ENCODE assay signal across 25 cellular contexts in genomic region chr12:27826076-27826475, GRCh38. TPM values are rescaled to one million over a fixed set of nuclear protein-coding genes. Genes with fewer than 3 reads are reported as not detected.
DNase-seq lines count a peak whose midpoint lies in the region; FAIRE-seq and TF ChIP-seq lines count a peak whose summit lies in the region.
"Had no signal": no experiment of that assay in that cellular context is flagged by ENCODE, and none has a peak within 500 bp of the region (broad histone marks: within the 10 kb centered on the region; RNA-seq: fewer than 3 reads in every experiment).

No MANE protein-coding gene starts in this region.

- DNase-seq in HCEC 1CT (peak; percentile 44), choroid plexus epithelial cell (ENCODE audit: low read depth) (peak; percentile 39), kidney tubule cell (ENCODE audit: low spot score) (peak; percentile 42), NCI-H2107 (lab: John Stamatoyannopoulos, UW) (no peak), T1000 (lab: John Stamatoyannopoulos, UW) (no peak), GM12892 (ENCODE audit: insufficient read length) (no peak)
- no peak for DNase-seq in activated naive CD4-positive, alpha-beta T cell treated with Interleukin-2 at 50 U/mL for 16 hours
- DNase-seq: CD4-positive, CD25-positive, alpha-beta regulatory T cell; DMS153; DND-41; H7; Karpas-422; NCI-H1105; NCI-H146; NCI-H1930; NCI-H226; NCI-H510A; NCI-H69; SHP77 had no signal

- no peak for TF ChIP-seq POLR2A in GM12892 (IDR thresholded peaks at IDR 0.05; ENCODE audit: low read depth, low read length)

- no peaks in the 10 kb centered on the region for H3K9me2 ChIP-seq in OCI-LY1 (ENCODE audit: low read depth, low read length)

- no peak for TF ChIP-seq CTCF in OCI-LY1 (IDR thresholded peaks at IDR 0.05; ENCODE audit: low read length)
- TF ChIP-seq CTCF in choroid plexus epithelial cell (conservative IDR thresholded peaks at IDR 0.05; ENCODE audit: low read depth, low read length) = no peak

- no peak for FAIRE-seq in GM12892 (lab: Jason Lieb, UNC)
- FAIRE-seq: A204.1, GM18507 had no signal

- peak overlapping the region; percentile 98 for H3K27ac ChIP-seq in OCI-LY1 (ENCODE audit: low read depth, low read length, poor library complexity, severe bottlenecking)
- H3K27ac ChIP-seq: BLaER1, RWPE1 had no signal

- H3F3A ChIP-seq in OCI-LY1 (ENCODE audit: insufficient read depth, low read length) = no peaks in the 10 kb centered on the region

- no peaks in the 10 kb centered on the region for H3K36me3 ChIP-seq in OCI-LY1 (ENCODE audit: insufficient read depth, low read length)
- H3K36me3 ChIP-seq: BLaER1 had no signal

- no peak overlapping the region for H3K4me2 ChIP-seq in OCI-LY1 (ENCODE audit: low read length)
- H3K4me2 ChIP-seq: BLaER1 had no signal

- H3K9ac ChIP-seq in OCI-LY1 (ENCODE audit: low read length) = no peak overlapping the region
- H3K9ac ChIP-seq: BLaER1 had no signal

- H4K20me1 ChIP-seq in OCI-LY1 (ENCODE audit: insufficient read depth, low read length) = no peaks in the 10 kb centered on the region
- H4K20me1 ChIP-seq: BLaER1 had no signal

- no peaks in the 10 kb centered on the region for H3K27me3 ChIP-seq in OCI-LY1 (ENCODE audit: insufficient read depth, low read length)
- H3K27me3 ChIP-seq: BLaER1 had no signal

- H2AFZ ChIP-seq in OCI-LY1 (ENCODE audit: low read length) = no peak overlapping the region

- H3K79me2 ChIP-seq in OCI-LY1 (ENCODE audit: insufficient read depth, low read length) = no peaks in the 10 kb centered on the region

- H3K4me3 ChIP-seq in OCI-LY1 (ENCODE audit: low read depth, low read length, poor library complexity, severe bottlenecking) (no peak overlapping the region), choroid plexus epithelial cell (ENCODE audit: low read depth, low read length) (no peak overlapping the region)
- H3K4me3 ChIP-seq: BLaER1 had no signal

- no peaks in the 10 kb centered on the region for H3K9me3 ChIP-seq in OCI-LY1 (ENCODE audit: low read length)
- H3K9me3 ChIP-seq: BLaER1 had no signal

- H3K4me1 ChIP-seq in OCI-LY1 (ENCODE audit: insufficient read depth, low read length, severe bottlenecking) = peaks cover 74% of the 10 kb centered on the region
- H3K4me1 ChIP-seq: BLaER1 had no signal

RNA-seq across cellular contexts. Expression of gene MANSC4, which starts 46.0 kb away (rescaled TPM):
- polyA plus RNA-seq in GM12892 (2012; ENCODE audit: missing spikeins) = not detected
- polyA plus RNA-seq: AG04450 had no signal

RNA-seq across cellular contexts. Expression of gene KLHL42, which starts 46.0 kb away (rescaled TPM):
- 8.4 TPM for polyA plus RNA-seq in GM12892 (2012; ENCODE audit: missing spikeins)

Comparison
In these comparisons a context has a peak if more than half of its experiments do, and no peak if none do; other contexts are left out.
1. DNase-seq: peak in HCEC 1CT (single experiment), choroid plexus epithelial cell (single experiment) and kidney tubule cell (single experiment); none in NCI-H2107 (single experiment), T1000 (single experiment), activated naive CD4-positive, alpha-beta T cell treated with Interleukin-2 at 50 U/mL for 16 hours (single experiment) and GM12892 (single experiment).